ENCODE assay signal across 16 cellular contexts in genomic region chr4:68576272-68577100, GRCh38. TPM values are rescaled to one million over a fixed set of nuclear protein-coding genes. Genes with fewer than 3 reads are reported as not detected.
DNase-seq lines count a peak whose midpoint lies in the region; ATAC-seq, FAIRE-seq and TF ChIP-seq lines count a peak whose summit lies in the region.
"Had no signal": no experiment of that assay in that cellular context is flagged by ENCODE, and none has a peak within 500 bp of the region (broad histone marks: within the 10 kb centered on the region; RNA-seq: fewer than 3 reads in every experiment).

Gene UGT2B17 (minus strand): TSS chr4:68576322. CDS start chr4:68568484, 7,838 bp downstream.

- no peak for FAIRE-seq in keratinocyte (lab: Jason Lieb, UNC)

- H3K27ac ChIP-seq in keratinocyte (ENCODE audit: control insufficient read depth, insufficient read depth, low read length) (no peak within 1 kb of the TSS), body of pancreas (no peak within 1 kb of the TSS), smooth muscle cell (ENCODE audit: low read depth) (no peak within 1 kb of the TSS)
- H3K27ac ChIP-seq: ovary, testis had no signal

- TF ChIP-seq CTCF in keratinocyte (optimal IDR thresholded peaks at IDR 0.05 in 1 of 3, IDR thresholded peaks at IDR 0.05 in 1 of 3, conservative IDR thresholded peaks at IDR 0.05 in 1 of 3; ENCODE audit: extremely low read depth in 1 of 3, insufficient read depth in 2 of 3, low read length in 3 of 3): no peak
- TF ChIP-seq CTCF in body of pancreas (IDR thresholded peaks at IDR 0.05): no peak
- TF ChIP-seq CTCF in smooth muscle cell (IDR thresholded peaks at IDR 0.05; ENCODE audit: borderline replicate concordance, insufficient read depth, poor library complexity, severe bottlenecking): no peak

- intact Hi-C loops in body of pancreas (cut with DNase I): no loop called here

- DNase-seq in keratinocyte (ENCODE audit: low read depth, low spot score) (no peak), body of pancreas (no peak), smooth muscle cell (lab: John Stamatoyannopoulos, UW; ENCODE audit: unreplicated experiment) (no peak), NCI-H446 (lab: John Stamatoyannopoulos, UW) (no peak)
- no peak for DNase-seq in activated CD4-positive, alpha-beta T cell treated with anti-CD3 and anti-CD28 coated beads for 4 hours
- DNase-seq: activated gamma-delta T cell treated with Interleukin-2 at 50 U/mL for 16 hours, foreskin fibroblast, NCI-H1048, ovary, testis had no signal

- H3K4me2 ChIP-seq in keratinocyte (ENCODE audit: control insufficient read depth, extremely low read depth, insufficient read depth, low read depth, low read length): no peak within 1 kb of the TSS
- H3K4me2 ChIP-seq in smooth muscle cell: no peak within 1 kb of the TSS

- dilution Hi-C loops in keratinocyte (cut with MboI; ENCODE audit: extremely low pct_ligation_motif_present, low sequenced_read_pairs): no loop called here

- H3K36me3 ChIP-seq in keratinocyte (ENCODE audit: control insufficient read depth in 2 of 2, extremely low read depth in 1 of 2, insufficient read depth in 2 of 2, low read length in 2 of 2): no peaks in the 10 kb centered on the region
- H3K36me3 ChIP-seq in body of pancreas (replicated peaks in 1 of 2; ENCODE audit: insufficient read depth in 1 of 2, low read depth in 2 of 2): no peaks in the 10 kb centered on the region
- H3K36me3 ChIP-seq in smooth muscle cell (ENCODE audit: low read depth): no peaks in the 10 kb centered on the region
- H3K36me3 ChIP-seq: BLaER1 treated with 17β-estradiol and CSF1 and Interleukin-3, amounts not matched to agents 10 nM and 100 nM; ovary had no signal

- H3K4me1 ChIP-seq in keratinocyte (ENCODE audit: control insufficient read depth, extremely low read depth, insufficient read depth, low read length) (no peaks in the 10 kb centered on the region), body of pancreas (no peaks in the 10 kb centered on the region), smooth muscle cell (ENCODE audit: low read depth) (no peaks in the 10 kb centered on the region)
- H3K4me1 ChIP-seq: testis had no signal

- H2AFZ ChIP-seq in keratinocyte (ENCODE audit: control insufficient read depth, low read length) (peak within 1 kb of the TSS; percentile 47), smooth muscle cell (ENCODE audit: low read depth) (no peak within 1 kb of the TSS)

- WGBS in body of pancreas, 2 donors: 77 to 79% methylated on average over 7 of the region's 7 CpGs
- WGBS in smooth muscle cell (ENCODE audit: low lambda C conversion rate): 59% methylated on average over 7 of the region's 7 CpGs

- no peak for TF ChIP-seq POLR2A in body of pancreas (IDR thresholded peaks at IDR 0.05)

- no peaks in the 10 kb centered on the region for H3K9me1 ChIP-seq in keratinocyte (ENCODE audit: control insufficient read depth, extremely low read depth, insufficient read depth, low read length)

- H3K9ac ChIP-seq in keratinocyte (ENCODE audit: control insufficient read depth, extremely low read depth, insufficient read depth, low read length): no peak within 1 kb of the TSS
- no peak within 1 kb of the TSS for H3K9ac ChIP-seq in smooth muscle cell (ENCODE audit: low read depth)
- H3K9ac ChIP-seq: BLaER1 treated with 17β-estradiol and CSF1 and Interleukin-3, amounts not matched to agents 10 nM and 100 nM had no signal

- no peaks in the 10 kb centered on the region for H3F3A ChIP-seq in smooth muscle cell (ENCODE audit: low read depth)

- no peak within 1 kb of the TSS for H3K4me3 ChIP-seq in keratinocyte (ENCODE audit: control insufficient read depth in 2 of 3, extremely low read depth in 1 of 3, insufficient read depth in 2 of 3, low read depth in 1 of 3, low read length in 3 of 3)
- H3K4me3 ChIP-seq in body of pancreas: no peak within 1 kb of the TSS
- H3K4me3 ChIP-seq in smooth muscle cell: no peak within 1 kb of the TSS
- H3K4me3 ChIP-seq: BLaER1 treated with 17β-estradiol and CSF1 and Interleukin-3, amounts not matched to agents 10 nM and 100 nM; ovary; testis had no signal

- no peaks in the 10 kb centered on the region for H4K20me1 ChIP-seq in keratinocyte (ENCODE audit: control insufficient read depth, extremely low read depth, insufficient read depth, low read length)
- H4K20me1 ChIP-seq in smooth muscle cell (ENCODE audit: low read depth): no peaks in the 10 kb centered on the region
- H4K20me1 ChIP-seq: BLaER1 treated with 17β-estradiol and CSF1 and Interleukin-3, amounts not matched to agents 10 nM and 100 nM had no signal

- H3K79me2 ChIP-seq in keratinocyte (ENCODE audit: control insufficient read depth, insufficient read depth, low read length) (no peaks in the 10 kb centered on the region), smooth muscle cell (ENCODE audit: low read depth) (no peaks in the 10 kb centered on the region)

- no peaks in the 10 kb centered on the region for H3K27me3 ChIP-seq in keratinocyte (ENCODE audit: control insufficient read depth, extremely low read depth, insufficient read depth, low read length)
- H3K27me3 ChIP-seq in body of pancreas: no peaks in the 10 kb centered on the region
- no peaks in the 10 kb centered on the region for H3K27me3 ChIP-seq in smooth muscle cell (ENCODE audit: low read depth)
- H3K27me3 ChIP-seq: BLaER1 treated with 17β-estradiol and CSF1 and Interleukin-3, amounts not matched to agents 10 nM and 100 nM; ovary; testis had no signal

- H3K9me3 ChIP-seq in keratinocyte (ENCODE audit: control insufficient read depth, low read depth, low read length): no peaks in the 10 kb centered on the region
- H3K9me3 ChIP-seq in body of pancreas: no peaks in the 10 kb centered on the region
- H3K9me3 ChIP-seq in smooth muscle cell (replicated peaks; ENCODE audit: low read depth): no peaks in the 10 kb centered on the region
- H3K9me3 ChIP-seq: BLaER1 treated with 17β-estradiol and CSF1 and Interleukin-3, amounts not matched to agents 10 nM and 100 nM; ovary; testis had no signal

- ATAC-seq in GM18517 (IDR thresholded peaks at IDR 0.05; ENCODE audit: unreplicated experiment) (peak; percentile 88), GM21529 (IDR thresholded peaks at IDR 0.05; ENCODE audit: unreplicated experiment) (peak; percentile 75), HG03139 (IDR thresholded peaks at IDR 0.05; ENCODE audit: unreplicated experiment) (peak; percentile 87), body of pancreas (no peak)
- ATAC-seq: Panc1 had no signal

RNA-seq across cellular contexts. Expression of gene UGT2B17, which starts in this region (rescaled TPM):
- polyA plus RNA-seq in keratinocyte (0.05 TPM in 2 of 3 replicates, not detected in the other), smooth muscle cell (not detected in 2 replicates)
- not detected for polyA plus RNA-seq in keratinocyte (2011; ENCODE audit: low read depth)
- not detected in 2 replicates for polyA plus RNA-seq in keratinocyte (2011; cell fraction: cytosol; rRNA removed)
- polyA plus RNA-seq in keratinocyte (2011; cell fraction: nucleus; rRNA removed): 0.10 TPM in 1 of 2 replicates, not detected in the other
- polyA plus RNA-seq in keratinocyte (2012; ENCODE audit: low replicate concordance): not detected in 2 replicates
- not detected in 3 replicates for polyA minus RNA-seq in keratinocyte
- not detected for polyA minus RNA-seq in keratinocyte (2011; cell fraction: cytosol; rRNA and poly(A)+ RNA removed)
- polyA minus RNA-seq in keratinocyte (2011; cell fraction: nucleus; rRNA and poly(A)+ RNA removed): not detected in 2 replicates
- total RNA-seq in body of pancreas (not detected), smooth muscle cell (not detected in 2 replicates)
- total RNA-seq: cerebellum had no signal
- polyA plus RNA-seq: ovary had no signal
